Comparison of ENCODE assay signal across 23 cellular contexts in genomic region chr1:24340770-24341169, GRCh38. TPM values are rescaled to one million over a fixed set of nuclear protein-coding genes. Genes with fewer than 3 reads are reported as not detected.
"Had no signal": no experiment of that assay in that cellular context is flagged by ENCODE, and none has a peak within 500 bp of the region (broad histone marks: within the 10 kb centered on the region; RNA-seq: fewer than 3 reads in every experiment).

No MANE protein-coding gene starts in this region.

- ATAC-seq: activated CD8-positive, alpha-beta memory T cell treated with anti-CD3 and anti-CD28 coated beads, Interleukin-2, amount 10 ng/mL, durations not matched to agents 7 days and 5 days; effector memory CD8-positive, alpha-beta T cell; left lung; mucosa of descending colon; right lobe of liver; upper lobe of right lung had no signal

- H3K79me2 ChIP-seq: hepatocyte, parathyroid adenoma had no signal

- H3K4me1 ChIP-seq: left lung, parathyroid adenoma, right lobe of liver, testis, upper lobe of right lung had no signal

- H3K4me3 ChIP-seq: hepatocyte, left lung, mucosa of descending colon, right lobe of liver, testis, upper lobe of right lung had no signal

- H3K9me3 Mint-ChIP-seq: activated B cell treated with CpG ODN at 0.5 μM for 24 hours; activated CD4-positive, alpha-beta memory T cell treated with anti-CD3 and anti-CD28 coated beads, Interleukin-2, amount 10 ng/mL, durations not matched to agents 7 days and 5 days; effector memory CD8-positive, alpha-beta T cell; naive B cell had no signal

- H3K36me3 Mint-ChIP-seq: activated CD8-positive, alpha-beta memory T cell treated with anti-CD3 and anti-CD28 coated beads, Interleukin-2, amount 10 ng/mL, durations not matched to agents 7 days and 5 days; activated naive CD8-positive, alpha-beta T cell; naive B cell had no signal

- H3K9ac ChIP-seq: parathyroid adenoma had no signal

- H3K27me3 ChIP-seq: hepatocyte, left lung, right lobe of liver, testis, upper lobe of right lung had no signal

- DNase-seq: activated B cell treated with CpG ODN at 0.5 μM for 24 hours; activated CD4-positive, alpha-beta memory T cell treated with anti-CD3 and anti-CD28 coated beads, Interleukin-2, amount 10 ng/mL, durations not matched to agents 7 days and 5 days; activated CD4-positive, alpha-beta T cell treated with anti-CD3 and anti-CD28 coated beads for 48 hours; activated CD8-positive, alpha-beta memory T cell treated with anti-CD3 and anti-CD28 coated beads, Interleukin-2, amount 10 ng/mL, durations not matched to agents 7 days and 5 days; effector memory CD8-positive, alpha-beta T cell; left lung; mammary epithelial cell; mucosa of descending colon; naive B cell; right lobe of liver; small intestine; stimulated activated CD4-positive, alpha-beta T cell treated with anti-CD3 and anti-CD28 coated beads, Interleukin-15, amount 100 ng/mL, for 24 hours; stimulated activated CD4-positive, alpha-beta T cell treated with anti-CD3 and anti-CD28 coated beads, Interleukin-2, amount 100 ng/mL, for 48 hours; testis; upper lobe of right lung had no signal

- H3K9me3 ChIP-seq: left lung, mucosa of descending colon, neutrophil, right lobe of liver, testis, upper lobe of right lung had no signal

- H3K27ac ChIP-seq: hepatocyte, left lung, neutrophil, parathyroid adenoma, right lobe of liver, testis, upper lobe of right lung had no signal

- H3K4me1 Mint-ChIP-seq: activated B cell treated with CpG ODN at 0.5 μM for 24 hours; activated CD4-positive, alpha-beta memory T cell treated with anti-CD3 and anti-CD28 coated beads, Interleukin-2, amount 10 ng/mL, durations not matched to agents 7 days and 5 days; naive B cell had no signal

- H3K4me2 ChIP-seq: hepatocyte had no signal

- H3K27ac Mint-ChIP-seq: activated B cell treated with CpG ODN at 0.5 μM for 24 hours; activated CD4-positive, alpha-beta memory T cell treated with anti-CD3 and anti-CD28 coated beads, Interleukin-2, amount 10 ng/mL, durations not matched to agents 7 days and 5 days; activated CD8-positive, alpha-beta memory T cell treated with anti-CD3 and anti-CD28 coated beads, Interleukin-2, amount 10 ng/mL, durations not matched to agents 7 days and 5 days; activated naive CD8-positive, alpha-beta T cell; effector memory CD8-positive, alpha-beta T cell had no signal

- H3K4me3 Mint-ChIP-seq: activated B cell treated with CpG ODN at 0.5 μM for 24 hours; activated CD4-positive, alpha-beta memory T cell treated with anti-CD3 and anti-CD28 coated beads, Interleukin-2, amount 10 ng/mL, durations not matched to agents 7 days and 5 days; activated CD8-positive, alpha-beta memory T cell treated with anti-CD3 and anti-CD28 coated beads, Interleukin-2, amount 10 ng/mL, durations not matched to agents 7 days and 5 days; activated naive CD8-positive, alpha-beta T cell; effector memory CD8-positive, alpha-beta T cell; naive B cell had no signal

- H2AFZ ChIP-seq: hepatocyte, parathyroid adenoma had no signal

- H3K36me3 ChIP-seq: left lung, neutrophil, right lobe of liver, upper lobe of right lung had no signal

RNA-seq across cellular contexts. Expression of gene GRHL3, which starts 21.6 kb away (rescaled TPM):
- total RNA-seq: cardiac septum, dermis microvascular lymphatic vessel endothelial cell, fibroblast of villous mesenchyme, glomerular endothelial cell had no signal
